ENCODE assay signal across 10 cellular contexts in genomic region chr2:101820519-101820918, GRCh38.
DNase-seq lines count a peak whose midpoint lies in the region; ATAC-seq and TF ChIP-seq lines count a peak whose summit lies in the region.
"Had no signal": no experiment of that assay in that cellular context is flagged by ENCODE, and none has a peak within 500 bp of the region (broad histone marks: within the 10 kb centered on the region; RNA-seq: fewer than 3 reads in every experiment).

No MANE protein-coding gene starts in this region.

- DNase-seq in Daoy (ENCODE audit: low read depth), result peak; percentile 83
- DNase-seq in M059J (ENCODE audit: low read depth), result peak; percentile 89
- peak; percentile 67 to 83 for DNase-seq in cardiac fibroblast (ENCODE audit: low read depth in 2 of 2)
- DNase-seq in naive B cell, result no peak
- no peak for DNase-seq in NCI-H1436 treated with DMSO at 0.1 percent for 48 hours (lab: John Stamatoyannopoulos, UW)
- DNase-seq: NCI-H446, pancreas, stomach had no signal

- H3K4me3 ChIP-seq in cardiac fibroblast (replicated peaks in 1 of 2; ENCODE audit: low read depth in 2 of 2, low read length in 2 of 2), result no peak overlapping the region
- H3K4me3 ChIP-seq: pancreas, stomach had no signal

- no peaks in the 10 kb centered on the region for H3K36me3 Mint-ChIP-seq in naive B cell

- no peak overlapping the region for H3K4me3 Mint-ChIP-seq in naive B cell

- ATAC-seq in naive B cell (ENCODE audit: low read depth in 2 of 2), result no peak
- no peak for ATAC-seq in GM21529 (IDR thresholded peaks at IDR 0.05; ENCODE audit: unreplicated experiment)
- ATAC-seq in HG03280 (IDR thresholded peaks at IDR 0.05; ENCODE audit: unreplicated experiment), result no peak

- no peaks in the 10 kb centered on the region for H3K27me3 Mint-ChIP-seq in naive B cell

- peak overlapping the region in 5 of 6 donors; percentile 2 to 76 (median 54) for H3K27ac Mint-ChIP-seq in naive B cell

- peaks cover 62 to 77% (median 70%) of the 10 kb centered on the region in 3 donors for H3K4me1 Mint-ChIP-seq in naive B cell

- no peaks in the 10 kb centered on the region for H3K9me3 Mint-ChIP-seq in naive B cell

- no peak for TF ChIP-seq CTCF in cardiac fibroblast (IDR thresholded peaks at IDR 0.05; ENCODE audit: low read depth, low read length)

Comparison
In these comparisons a context has a peak if more than half of its experiments do, and no peak if none do; other contexts are left out.
1. DNase-seq: peak in Daoy (single experiment), M059J (single experiment) and cardiac fibroblast (2 of 2); none in naive B cell (single experiment) and NCI-H1436 treated with DMSO at 0.1 percent for 48 hours (single experiment).